Comparison of ENCODE assay signal across 24 cellular contexts in the genomic region with DNA sequence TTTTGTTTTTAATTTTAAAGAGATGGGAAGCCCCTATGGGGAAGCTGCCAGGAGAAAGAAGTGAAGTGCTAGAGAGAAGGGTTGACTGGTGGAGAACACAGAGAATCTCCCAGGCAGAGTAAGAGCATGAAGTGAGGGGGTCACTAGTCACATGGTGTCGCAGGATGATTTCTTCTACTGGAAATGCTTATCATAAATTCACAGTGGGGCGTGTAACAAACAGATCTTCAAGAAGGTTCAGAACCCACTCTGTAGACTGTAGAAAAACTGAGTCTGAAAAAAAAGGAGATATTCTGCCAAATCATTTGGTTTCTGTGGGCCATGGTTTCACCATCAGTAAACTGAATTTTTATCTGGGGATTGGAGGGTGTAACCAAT. TPM values are rescaled to one million over a fixed set of nuclear protein-coding genes. Genes with fewer than 3 reads are reported as not detected.
DNase-seq lines count a peak whose midpoint lies in the region; ATAC-seq and TF ChIP-seq lines count a peak whose summit lies in the region.
"Had no signal": no experiment of that assay in that cellular context is flagged by ENCODE, and none has a peak within 500 bp of the region (broad histone marks: within the 10 kb centered on the region; RNA-seq: fewer than 3 reads in every experiment).

No MANE protein-coding gene starts in this region.

- H3K4me1 Mint-ChIP-seq in activated CD4-positive, alpha-beta T cell treated with anti-CD3 and anti-CD28 coated beads, Interleukin-2, amount 10 ng/mL, durations not matched to agents 24 days and 14 days = peaks cover 12% of the 10 kb centered on the region
- peaks cover 9% of the 10 kb centered on the region in 2 donors for H3K4me1 Mint-ChIP-seq in effector memory CD8-positive, alpha-beta T cell (ENCODE audit: low read depth in 2 of 2)
- H3K4me1 Mint-ChIP-seq in stimulated activated effector memory CD8-positive, alpha-beta T cell treated with anti-CD3 and anti-CD28 coated beads, Interleukin-12 subunit alpha, Interleukin-12 subunit beta, amount 100 ng/mL, for 72 hours = peaks cover 17% of the 10 kb centered on the region
- peaks cover 4% of the 10 kb centered on the region for H3K4me1 Mint-ChIP-seq in glutamatergic neuron (ENCODE audit: low read depth, unreplicated experiment)

- ATAC-seq in effector memory CD8-positive, alpha-beta T cell (replicated peaks) = no peak
- ATAC-seq in stimulated activated effector memory CD8-positive, alpha-beta T cell treated with anti-CD3 and anti-CD28 coated beads, Interleukin-12 subunit alpha, Interleukin-12 subunit beta, amount 100 ng/mL, for 72 hours = peak; percentile 44
- no peak for ATAC-seq in GM21447 (IDR thresholded peaks at IDR 0.05; ENCODE audit: unreplicated experiment)
- ATAC-seq: body of pancreas; HepG2; Right ventricle myocardium inferior; stimulated activated naive CD8-positive, alpha-beta T cell treated with anti-CD3 and anti-CD28 coated beads, Interleukin-15, amount 100 ng/mL, for 72 hours had no signal

- H3K27ac Mint-ChIP-seq in activated CD4-positive, alpha-beta T cell treated with anti-CD3 and anti-CD28 coated beads, Interleukin-2, amount 10 ng/mL, durations not matched to agents 24 days and 14 days = peak overlapping the region; percentile 4
- peak overlapping the region; percentile 49 to 77 for H3K27ac Mint-ChIP-seq in effector memory CD8-positive, alpha-beta T cell
- peak overlapping the region; percentile 84 for H3K27ac Mint-ChIP-seq in stimulated activated effector memory CD8-positive, alpha-beta T cell treated with anti-CD3 and anti-CD28 coated beads, Interleukin-12 subunit alpha, Interleukin-12 subunit beta, amount 100 ng/mL, for 72 hours
- no peak overlapping the region for H3K27ac Mint-ChIP-seq in glutamatergic neuron (ENCODE audit: unreplicated experiment)

- no peaks in the 10 kb centered on the region for H3K9me3 Mint-ChIP-seq in activated CD4-positive, alpha-beta T cell treated with anti-CD3 and anti-CD28 coated beads, Interleukin-2, amount 10 ng/mL, durations not matched to agents 24 days and 14 days
- no peaks in the 10 kb centered on the region for H3K9me3 Mint-ChIP-seq in effector memory CD8-positive, alpha-beta T cell
- H3K9me3 Mint-ChIP-seq in stimulated activated effector memory CD8-positive, alpha-beta T cell treated with anti-CD3 and anti-CD28 coated beads, Interleukin-12 subunit alpha, Interleukin-12 subunit beta, amount 100 ng/mL, for 72 hours = no peaks in the 10 kb centered on the region
- H3K9me3 Mint-ChIP-seq in glutamatergic neuron (ENCODE audit: unreplicated experiment) = no peaks in the 10 kb centered on the region
- H3K9me3 Mint-ChIP-seq: memory B cell; stimulated activated naive CD8-positive, alpha-beta T cell treated with anti-CD3 and anti-CD28 coated beads, Interleukin-15, amount 100 ng/mL, for 72 hours; T-helper 1 cell treated with Interleukin-12 subunit alpha and Interleukin-12 subunit beta and Interleukin-4 antibody, amounts not matched to agents 30 μg/mL and 1 μg/mL, for 36 hours had no signal

- TF ChIP-seq CTCF in glutamatergic neuron (IDR thresholded peaks at IDR 0.05; ENCODE audit: partially characterized antibody, unreplicated experiment) = no peak

- DNase-seq in activated CD4-positive, alpha-beta T cell treated with anti-CD3 and anti-CD28 coated beads, Interleukin-2, amount 10 ng/mL, durations not matched to agents 24 days and 14 days = no peak
- DNase-seq in activated CD4-positive, alpha-beta T cell treated with anti-CD3 and anti-CD28 coated beads for 48 hours = no peak
- DNase-seq in HUDEP-2 (lab: John Stamatoyannopoulos, UW; ENCODE audit: unreplicated experiment in 76 of 76) (peak in 67 of 76 experiments; percentile 1 to 95 (median 67)), NCI-H510A (lab: John Stamatoyannopoulos, UW) (no peak), glutamatergic neuron (no peak)
- DNase-seq in effector memory CD8-positive, alpha-beta T cell = no peak
- no peak for DNase-seq in stimulated activated effector memory CD8-positive, alpha-beta T cell treated with anti-CD3 and anti-CD28 coated beads, Interleukin-12 subunit alpha, Interleukin-12 subunit beta, amount 100 ng/mL, for 72 hours (ENCODE audit: low spot score in 2 of 2)
- DNase-seq: activated CD4-positive, alpha-beta T cell treated with anti-CD3 and anti-CD28 coated beads for 1 hour; activated gamma-delta T cell treated with Interleukin-2 at 50 U/mL for 16 hours; body of pancreas; C1 segment of cervical spinal cord; DND-41; Kasumi-1; NCI-H1417 treated with DMSO at 0.1 percent for 48 hours; NCI-H2029 treated with DMSO at 0.1 percent for 48 hours; NCI-H526; SK-N-SH; small intestine; stimulated activated naive CD8-positive, alpha-beta T cell treated with anti-CD3 and anti-CD28 coated beads, Interleukin-15, amount 100 ng/mL, for 72 hours had no signal

- intact Hi-C loops in activated CD4-positive, alpha-beta T cell treated with anti-CD3 and anti-CD28 coated beads, Interleukin-2, amount 10 ng/mL, durations not matched to agents 24 days and 14 days (cut with micrococcal nuclease) = no loop called here

- H3K27me3 Mint-ChIP-seq in activated CD4-positive, alpha-beta T cell treated with anti-CD3 and anti-CD28 coated beads, Interleukin-2, amount 10 ng/mL, durations not matched to agents 24 days and 14 days = no peaks in the 10 kb centered on the region
- no peaks in the 10 kb centered on the region for H3K27me3 Mint-ChIP-seq in effector memory CD8-positive, alpha-beta T cell
- no peaks in the 10 kb centered on the region for H3K27me3 Mint-ChIP-seq in glutamatergic neuron (ENCODE audit: unreplicated experiment)
- H3K27me3 Mint-ChIP-seq: memory B cell; stimulated activated naive CD8-positive, alpha-beta T cell treated with anti-CD3 and anti-CD28 coated beads, Interleukin-15, amount 100 ng/mL, for 72 hours had no signal

- H3K36me3 Mint-ChIP-seq in activated CD4-positive, alpha-beta T cell treated with anti-CD3 and anti-CD28 coated beads, Interleukin-2, amount 10 ng/mL, durations not matched to agents 24 days and 14 days (ENCODE audit: low read depth) = peaks cover 28% of the 10 kb centered on the region
- peaks cover 19% of the 10 kb centered on the region for H3K36me3 Mint-ChIP-seq in effector memory CD8-positive, alpha-beta T cell (ENCODE audit: insufficient read depth)
- H3K36me3 Mint-ChIP-seq in stimulated activated effector memory CD8-positive, alpha-beta T cell treated with anti-CD3 and anti-CD28 coated beads, Interleukin-12 subunit alpha, Interleukin-12 subunit beta, amount 100 ng/mL, for 72 hours = peaks cover 56% of the 10 kb centered on the region
- no peaks in the 10 kb centered on the region for H3K36me3 Mint-ChIP-seq in glutamatergic neuron (ENCODE audit: unreplicated experiment)

- H3K4me3 Mint-ChIP-seq in activated CD4-positive, alpha-beta T cell treated with anti-CD3 and anti-CD28 coated beads, Interleukin-2, amount 10 ng/mL, durations not matched to agents 24 days and 14 days = no peak overlapping the region
- H3K4me3 Mint-ChIP-seq in effector memory CD8-positive, alpha-beta T cell = no peak overlapping the region
- H3K4me3 Mint-ChIP-seq in stimulated activated effector memory CD8-positive, alpha-beta T cell treated with anti-CD3 and anti-CD28 coated beads, Interleukin-12 subunit alpha, Interleukin-12 subunit beta, amount 100 ng/mL, for 72 hours = no peak overlapping the region
- H3K4me3 Mint-ChIP-seq in glutamatergic neuron (ENCODE audit: unreplicated experiment) = no peak overlapping the region
- H3K4me3 Mint-ChIP-seq: memory B cell; stimulated activated naive CD8-positive, alpha-beta T cell treated with anti-CD3 and anti-CD28 coated beads, Interleukin-15, amount 100 ng/mL, for 72 hours; T-helper 1 cell treated with Interleukin-12 subunit alpha and Interleukin-12 subunit beta and Interleukin-4 antibody, amounts not matched to agents 30 μg/mL and 1 μg/mL, for 36 hours had no signal

RNA-seq across cellular contexts. Expression of a gene that starts 15.1 kb away (rescaled TPM):
- total RNA-seq in activated CD4-positive, alpha-beta T cell treated with anti-CD3 and anti-CD28 coated beads, Interleukin-2, amount 10 ng/mL, durations not matched to agents 24 days and 14 days = 76.9 and 77.5 TPM in 2 replicates
- 166 TPM for total RNA-seq in glutamatergic neuron (ENCODE audit: unreplicated experiment)

RNA-seq across cellular contexts. Expression of a gene that starts 15.2 kb away (rescaled TPM):
- 7.3 and 7.6 TPM in 2 replicates for total RNA-seq in activated CD4-positive, alpha-beta T cell treated with anti-CD3 and anti-CD28 coated beads, Interleukin-2, amount 10 ng/mL, durations not matched to agents 24 days and 14 days
- 9.5 TPM for total RNA-seq in glutamatergic neuron (ENCODE audit: unreplicated experiment)

Comparison
In these comparisons a context has a peak if more than half of its experiments do, and no peak if none do; other contexts are left out.
1. DNase-seq: peak in HUDEP-2 (67 of 76); none in activated CD4-positive, alpha-beta T cell treated with anti-CD3 and anti-CD28 coated beads, Interleukin-2, amount 10 ng/mL, durations not matched to agents 24 days and 14 days (single experiment), activated CD4-positive, alpha-beta T cell treated with anti-CD3 and anti-CD28 coated beads for 48 hours (single experiment), effector memory CD8-positive, alpha-beta T cell (0 of 3), stimulated activated effector memory CD8-positive, alpha-beta T cell treated with anti-CD3 and anti-CD28 coated beads, Interleukin-12 subunit alpha, Interleukin-12 subunit beta, amount 100 ng/mL, for 72 hours (0 of 2), NCI-H510A (single experiment) and glutamatergic neuron (single experiment).